ENCODE assay signal across 8 cellular contexts in the genomic region with DNA sequence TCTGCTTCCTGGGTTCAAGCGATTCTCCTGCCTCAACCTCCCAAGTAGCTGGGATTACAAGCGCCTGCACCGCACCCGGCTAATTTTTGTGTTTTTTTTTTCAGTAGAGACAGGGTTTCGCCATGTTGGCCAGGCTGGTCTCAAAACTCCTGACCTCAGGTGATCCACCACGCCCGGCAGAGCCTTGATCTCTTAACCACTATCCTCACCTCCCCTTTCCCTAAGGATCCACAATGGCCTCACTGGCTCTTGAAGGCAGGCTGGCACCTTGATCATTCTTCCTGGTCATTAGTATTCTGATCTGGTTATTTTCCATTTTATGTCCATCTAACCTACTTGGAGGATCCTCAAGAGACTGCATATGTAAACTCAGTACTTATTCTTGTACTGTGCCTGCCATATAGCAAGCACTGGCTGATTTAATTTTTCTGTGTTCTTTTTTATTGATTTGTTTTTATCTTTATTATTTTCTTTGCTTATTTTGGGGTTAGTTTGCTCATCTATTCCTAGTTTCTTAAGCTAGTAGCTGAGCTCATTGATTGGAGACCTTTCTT. TPM values are rescaled to one million over a fixed set of nuclear protein-coding genes. Genes with fewer than 3 reads are reported as not detected.
DNase-seq lines count a peak whose midpoint lies in the region; ATAC-seq and TF ChIP-seq lines count a peak whose summit lies in the region.

No MANE protein-coding gene starts in this region.

- H3K9me2 ChIP-seq in hepatocyte (replicated peaks; ENCODE audit: insufficient read depth), result no peaks in the 10 kb centered on the region

- no peak overlapping the region for H3K4me2 ChIP-seq in hepatocyte

- H3K9me3 ChIP-seq in Caco-2 (no peaks in the 10 kb centered on the region), HAP-1 (no peaks in the 10 kb centered on the region), hepatocyte (ENCODE audit: low read depth) (no peaks in the 10 kb centered on the region)

- peaks cover 25% of the 10 kb centered on the region for H3K4me1 ChIP-seq in Caco-2
- H3K4me1 ChIP-seq in HAP-1, result peaks cover 28% of the 10 kb centered on the region
- H3K4me1 ChIP-seq in hepatocyte (ENCODE audit: insufficient read depth), result peaks cover 17% of the 10 kb centered on the region

- CTCF ChIA-PET in Caco-2 (lab: Charles Lee), result no interaction called here
- CTCF ChIA-PET in activated CD4-positive, alpha-beta memory T cell treated with anti-CD3 and anti-CD28 coated beads, Interleukin-2, amount 10 ng/mL, durations not matched to agents 7 days and 5 days (lab: Charles Lee), result interaction anchor here (0.7 to 1.7 kb wide), 4 partner anchors 11 to 144 kb away, joined by 3 to 7 read pairs (median 5); no protein-coding TSS in a partner anchor

- H3K27ac ChIP-seq in hepatocyte, result no peak overlapping the region

- 92% methylated on average over 7 of the region's 7 CpGs for WGBS in hepatocyte (ENCODE audit: low lambda C conversion rate, missing lambda C conversion rate)

- in situ Hi-C loops in HAP-1 (cut with MboI; ENCODE audit: low sequenced_read_pairs), result loop anchor here (10.0 kb wide), 1 partner anchor 257 kb away; a partner anchor contains a TSS

- H3K27ac Mint-ChIP-seq in Caco-2 (ENCODE audit: unreplicated experiment) (peak overlapping the region; percentile 75), memory B cell (peak overlapping the region; percentile 78)
- peak overlapping the region; percentile 80 for H3K27ac Mint-ChIP-seq in activated CD4-positive, alpha-beta memory T cell treated with anti-CD3 and anti-CD28 coated beads, Interleukin-2, amount 10 ng/mL, durations not matched to agents 7 days and 5 days

- ATAC-seq in memory B cell (ENCODE audit: low read depth) (no peak), HG03469 (IDR thresholded peaks at IDR 0.05; ENCODE audit: unreplicated experiment) (no peak)

- TF ChIP-seq CTCF in Caco-2 (IDR thresholded peaks at IDR 0.05; ENCODE audit: insufficient read depth in 1 of 2, low read depth in 1 of 2, low read length in 1 of 2, severe bottlenecking in 1 of 2, unreplicated experiment in 1 of 2), result no peak
- no peak for TF ChIP-seq CTCF in hepatocyte (IDR thresholded peaks at IDR 0.05; ENCODE audit: poor library complexity)

- BruUV-seq in Caco-2 (replicated peaks; lab: Mats Ljungman, UMichigan), result no TSS peak

- intact Hi-C loops in Caco-2 (cut with micrococcal nuclease; ENCODE audit: unreplicated experiment), result loop anchor here (5.0 kb wide), 1 partner anchor 265 kb away; no protein-coding TSS in a partner anchor

- peaks cover 57% of the 10 kb centered on the region for H4K20me1 ChIP-seq in hepatocyte (ENCODE audit: insufficient read depth, poor library complexity, severe bottlenecking)

- H3K27me3 Mint-ChIP-seq in Caco-2 (ENCODE audit: insufficient read depth, unreplicated experiment) (no peaks in the 10 kb centered on the region), memory B cell (no peaks in the 10 kb centered on the region)
- H3K27me3 Mint-ChIP-seq in activated CD4-positive, alpha-beta memory T cell treated with anti-CD3 and anti-CD28 coated beads, Interleukin-2, amount 10 ng/mL, durations not matched to agents 7 days and 5 days, result no peaks in the 10 kb centered on the region

- POLR2A ChIA-PET in Caco-2 (lab: Charles Lee), result no interaction called here
- POLR2A ChIA-PET in activated CD4-positive, alpha-beta memory T cell treated with anti-CD3 and anti-CD28 coated beads, Interleukin-2, amount 10 ng/mL, durations not matched to agents 7 days and 5 days (lab: Charles Lee), result interaction anchor here (1.0 to 14.5 kb wide), 5 partner anchors 41 to 137 kb away, joined by 3 to 264 read pairs (median 4); a partner anchor contains a TSS

- H2AFZ ChIP-seq in hepatocyte, result no peak overlapping the region

- H3K9me3 Mint-ChIP-seq in Caco-2 (ENCODE audit: unreplicated experiment), result no peaks in the 10 kb centered on the region
- H3K9me3 Mint-ChIP-seq in activated CD4-positive, alpha-beta memory T cell treated with anti-CD3 and anti-CD28 coated beads, Interleukin-2, amount 10 ng/mL, durations not matched to agents 7 days and 5 days, result no peaks in the 10 kb centered on the region
- H3K9me3 Mint-ChIP-seq in memory B cell, result no peaks in the 10 kb centered on the region

- peak overlapping the region; percentile 27 for H3K4me3 Mint-ChIP-seq in Caco-2 (ENCODE audit: unreplicated experiment)
- peak overlapping the region; percentile 67 for H3K4me3 Mint-ChIP-seq in activated CD4-positive, alpha-beta memory T cell treated with anti-CD3 and anti-CD28 coated beads, Interleukin-2, amount 10 ng/mL, durations not matched to agents 7 days and 5 days
- H3K4me3 Mint-ChIP-seq in memory B cell, result peak overlapping the region; percentile 68

- H3K27me3 ChIP-seq in Caco-2 (replicated peaks; ENCODE audit: control insufficient read depth, insufficient read depth, low read length), result no peaks in the 10 kb centered on the region
- H3K27me3 ChIP-seq in HAP-1 (ENCODE audit: low read depth), result no peaks in the 10 kb centered on the region
- H3K27me3 ChIP-seq in hepatocyte, result no peaks in the 10 kb centered on the region

- H3K4me3 ChIP-seq in Caco-2 (ENCODE audit: low read depth, low read length), result no peak overlapping the region
- H3K4me3 ChIP-seq in HAP-1, result no peak overlapping the region
- no peak overlapping the region for H3K4me3 ChIP-seq in hepatocyte

- H3K36me3 ChIP-seq in Caco-2 (ENCODE audit: control insufficient read depth, insufficient read depth, low read length) (peaks cover 3% of the 10 kb centered on the region; the same call in 1 of the 2 replicates), HAP-1 (replicated peaks) (peaks cover 66% of the 10 kb centered on the region), hepatocyte (replicated peaks; ENCODE audit: insufficient read depth, low read depth) (peaks cover 9% of the 10 kb centered on the region)

- H3K79me2 ChIP-seq in hepatocyte, result peaks cover 40% of the 10 kb centered on the region

- H3K4me1 Mint-ChIP-seq in Caco-2 (ENCODE audit: low read depth, unreplicated experiment) (no peaks in the 10 kb centered on the region), memory B cell (peaks cover 36% of the 10 kb centered on the region)
- H3K4me1 Mint-ChIP-seq in activated CD4-positive, alpha-beta memory T cell treated with anti-CD3 and anti-CD28 coated beads, Interleukin-2, amount 10 ng/mL, durations not matched to agents 7 days and 5 days, result peaks cover 63% of the 10 kb centered on the region

- H3K36me3 Mint-ChIP-seq in Caco-2 (ENCODE audit: insufficient read depth, unreplicated experiment), result peaks cover 100% of the 10 kb centered on the region
- H3K36me3 Mint-ChIP-seq in activated CD4-positive, alpha-beta memory T cell treated with anti-CD3 and anti-CD28 coated beads, Interleukin-2, amount 10 ng/mL, durations not matched to agents 7 days and 5 days (ENCODE audit: low read depth), result peaks cover 73% of the 10 kb centered on the region
- H3K36me3 Mint-ChIP-seq in memory B cell, result peaks cover 36% of the 10 kb centered on the region

- DNase-seq in Caco-2 (no peak), HAP-1 (ENCODE audit: low spot score in 2 of 2) (peak; percentile 52 to 66), memory B cell (ENCODE audit: low spot score in 2 of 2) (no peak), NOMO-1 (lab: John Stamatoyannopoulos, UW; ENCODE audit: unreplicated experiment in 2 of 2) (no peak), islet precursor cell (no peak), hepatocyte (ENCODE audit: low spot score) (no peak)
- no peak for DNase-seq in activated CD4-positive, alpha-beta memory T cell treated with anti-CD3 and anti-CD28 coated beads, Interleukin-2, amount 10 ng/mL, durations not matched to agents 7 days and 5 days

RNA-seq across cellular contexts. Expression of a gene that starts 6.3 kb away (rescaled TPM):
- total RNA-seq in Caco-2 (2022) (52.1 and 54.0 TPM in 2 replicates), hepatocyte (37.3 and 38.5 TPM in 2 replicates)
- 10 to 100 TPM; 47.6 to 50.7 TPM for total RNA-seq in activated CD4-positive, alpha-beta memory T cell treated with anti-CD3 and anti-CD28 coated beads, Interleukin-2, amount 10 ng/mL, durations not matched to agents 7 days and 5 days
- polyA plus RNA-seq in hepatocyte, result 15.7 and 23.5 TPM in 2 replicates

RNA-seq across cellular contexts. Expression of a gene that starts 40.8 kb away (rescaled TPM):
- total RNA-seq in Caco-2 (2022) (23.1 and 25.1 TPM in 2 replicates), hepatocyte (10.0 and 17.4 TPM in 2 replicates)
- total RNA-seq in activated CD4-positive, alpha-beta memory T cell treated with anti-CD3 and anti-CD28 coated beads, Interleukin-2, amount 10 ng/mL, durations not matched to agents 7 days and 5 days, result 10 to 100 TPM; 56.9 to 58.9 TPM
- polyA plus RNA-seq in hepatocyte, result 18.8 and 19.1 TPM in 2 replicates

Comparison
In these comparisons a context has a peak if more than half of its experiments do, and no peak if none do; other contexts are left out.
1. DNase-seq: peak in HAP-1 (2 of 2); none in Caco-2 (0 of 2), activated CD4-positive, alpha-beta memory T cell treated with anti-CD3 and anti-CD28 coated beads, Interleukin-2, amount 10 ng/mL, durations not matched to agents 7 days and 5 days (single experiment), memory B cell (0 of 2), NOMO-1 (0 of 2), islet precursor cell (single experiment) and hepatocyte (single experiment).
2. Peak in every context shown above with its lines, with median percentiles within 50 percentile points of each other: H3K27ac Mint-ChIP-seq and H3K4me3 Mint-ChIP-seq.